In the genomic region with DNA sequence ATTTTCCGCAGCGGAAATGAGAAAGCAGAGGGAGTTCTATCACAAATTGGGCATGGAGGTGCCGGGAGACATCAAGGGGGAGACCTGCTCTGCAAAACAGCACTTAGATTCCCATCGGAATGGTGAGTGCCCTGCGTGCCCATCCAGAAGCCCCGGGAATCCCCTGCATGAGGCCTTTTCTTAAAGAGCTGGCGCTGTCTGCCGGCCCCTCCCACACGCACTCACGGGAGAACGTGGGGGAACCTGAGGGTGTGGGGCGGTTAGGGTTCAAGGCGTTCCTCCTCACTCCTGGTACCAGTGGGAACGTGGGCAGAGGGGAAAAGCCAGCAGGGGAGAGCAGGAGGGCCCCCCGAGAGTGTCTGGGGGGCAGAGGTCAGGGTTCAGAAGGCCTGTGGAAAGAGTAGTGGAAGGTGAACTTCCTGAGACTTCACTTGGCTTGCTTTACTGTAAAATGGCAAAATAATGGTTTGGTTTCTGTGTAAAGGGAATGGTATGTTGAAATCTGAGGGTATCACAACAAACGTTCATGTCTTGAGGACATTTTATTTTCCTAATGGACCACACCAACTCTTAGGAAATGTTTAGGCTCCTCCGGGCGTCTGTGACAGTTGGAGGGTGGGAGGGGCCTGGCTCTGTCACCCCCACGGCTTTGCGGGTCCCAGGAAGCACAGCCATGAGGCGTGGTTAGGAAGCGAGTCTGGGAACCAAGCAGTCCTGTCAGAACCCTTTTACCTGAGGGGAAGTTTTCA, we compare ENCODE assay signal across 19 cellular contexts. TPM values are rescaled to one million over a fixed set of nuclear protein-coding genes. Genes with fewer than 3 reads are reported as not detected.
A peak's percentile ranks its signal among the peaks of the same experiment; 100 is the strongest.
DNase-seq lines count a peak whose midpoint lies in the region; ATAC-seq, FAIRE-seq and TF ChIP-seq lines count a peak whose summit lies in the region.
"Had no signal": no experiment of that assay in that cellular context is flagged by ENCODE, and none has a peak within 500 bp of the region (broad histone marks: within the 10 kb centered on the region; RNA-seq: fewer than 3 reads in every experiment).

No MANE protein-coding gene starts in this region.

- H3K36me3 Mint-ChIP-seq in astrocyte (ENCODE audit: low read depth, unreplicated experiment) (peaks cover 8% of the 10 kb centered on the region), nephron progenitor cell (ENCODE audit: low read depth) (peaks cover 56% of the 10 kb centered on the region)

- intact Hi-C loops in gastrocnemius medialis (cut with DNase I; ENCODE audit: low total_unique reads), result no loop called here

- H3K9ac ChIP-seq in astrocyte (ENCODE audit: low read length), result no peak overlapping the region

- no peak for TF ChIP-seq POLR2A in gastrocnemius medialis (IDR thresholded peaks at IDR 0.05)

- no peak overlapping the region for H3K4me2 ChIP-seq in astrocyte (ENCODE audit: low read length)

- H3K9me3 ChIP-seq in astrocyte (ENCODE audit: insufficient read depth, low read depth, low read length), result no peaks in the 10 kb centered on the region
- no peaks in the 10 kb centered on the region for H3K9me3 ChIP-seq in gastrocnemius medialis
- H3K9me3 ChIP-seq: colonic mucosa, thyroid gland had no signal

- peaks cover 58% of the 10 kb centered on the region for H4K20me1 ChIP-seq in astrocyte (ENCODE audit: insufficient read depth, low read length)

- no peaks in the 10 kb centered on the region for H3K27me3 Mint-ChIP-seq in astrocyte (ENCODE audit: low read depth, unreplicated experiment)
- H3K27me3 Mint-ChIP-seq in nephron progenitor cell (ENCODE audit: low read depth, poor library complexity), result peaks cover 7% of the 10 kb centered on the region

- peaks cover 12% of the 10 kb centered on the region for H3K4me1 ChIP-seq in astrocyte (ENCODE audit: insufficient read depth, low read length)
- H3K4me1 ChIP-seq in gastrocnemius medialis, result no peaks in the 10 kb centered on the region
- H3K4me1 ChIP-seq: colonic mucosa, thyroid gland had no signal

- H3K27me3 ChIP-seq in astrocyte (ENCODE audit: insufficient read depth, low read length) (no peaks in the 10 kb centered on the region), gastrocnemius medialis (no peaks in the 10 kb centered on the region)
- H3K27me3 ChIP-seq: colonic mucosa, thyroid gland had no signal

- H3K4me3 Mint-ChIP-seq in astrocyte (ENCODE audit: unreplicated experiment), result no peak overlapping the region
- H3K4me3 Mint-ChIP-seq in nephron progenitor cell, result no peak overlapping the region
- H3K4me3 Mint-ChIP-seq: activated T-helper 1 cell treated with anti-CD3 and anti-CD28 coated beads, Interleukin-12 subunit alpha, Interleukin-12 subunit beta, Interleukin-2, Interleukin-4 antibody, amounts not matched to agents 30 ng/mL and 10 ng/mL and 1 ng/mL, durations not matched to agents 14 hours and 24 hours and 36 hours had no signal

- in situ Hi-C loops in gastrocnemius medialis (cut with MboI; ENCODE audit: low sequenced_read_pairs in 4 of 4), result no loop called here

- ATAC-seq in gastrocnemius medialis, result no peak
- ATAC-seq in GM19463 (IDR thresholded peaks at IDR 0.05; ENCODE audit: unreplicated experiment), result no peak
- no peak for ATAC-seq in GM21528 (IDR thresholded peaks at IDR 0.05; ENCODE audit: low FRiP score, unreplicated experiment)

- H3K4me1 Mint-ChIP-seq in astrocyte (ENCODE audit: low read depth, unreplicated experiment) (no peaks in the 10 kb centered on the region), nephron progenitor cell (peaks cover 21% of the 10 kb centered on the region)

- FAIRE-seq in astrocyte (lab: Jason Lieb, UNC), result no peak
- FAIRE-seq: keratinocyte, RCC 7860, small intestine had no signal

- H3K36me3 ChIP-seq in astrocyte (ENCODE audit: insufficient read depth, low read length) (peaks cover 10% of the 10 kb centered on the region), gastrocnemius medialis (peaks cover 0 to 4% of the 10 kb centered on the region in 2 donors)
- H3K36me3 ChIP-seq: colonic mucosa had no signal

- H3K9me3 Mint-ChIP-seq in astrocyte (ENCODE audit: unreplicated experiment) (no peaks in the 10 kb centered on the region), nephron progenitor cell (peaks cover 19% of the 10 kb centered on the region)
- H3K9me3 Mint-ChIP-seq: activated T-helper 1 cell treated with anti-CD3 and anti-CD28 coated beads, Interleukin-12 subunit alpha, Interleukin-12 subunit beta, Interleukin-2, Interleukin-4 antibody, amounts not matched to agents 30 ng/mL and 10 ng/mL and 1 ng/mL, durations not matched to agents 14 hours and 24 hours and 36 hours had no signal

- H3K4me3 ChIP-seq in astrocyte (ENCODE audit: insufficient read depth, low read depth, low read length) (no peak overlapping the region), gastrocnemius medialis (no peak overlapping the region)
- H3K4me3 ChIP-seq: colonic mucosa, thyroid gland had no signal

- no peak for TF ChIP-seq CTCF in astrocyte (IDR thresholded peaks at IDR 0.05; ENCODE audit: insufficient read depth, low read depth, low read length)
- TF ChIP-seq CTCF in nephron progenitor cell (IDR thresholded peaks at IDR 0.05), result no peak
- no peak for TF ChIP-seq CTCF in gastrocnemius medialis (IDR thresholded peaks at IDR 0.05 in 4 of 5, conservative IDR thresholded peaks at IDR 0.05 in 1 of 5)

- H2AFZ ChIP-seq in astrocyte (ENCODE audit: low read depth, low read length), result no peak overlapping the region

- H3K79me2 ChIP-seq in astrocyte (ENCODE audit: insufficient read depth, low read length), result peaks cover 11% of the 10 kb centered on the region

- DNase-seq in AG08396 (ENCODE audit: low spot score) (peak; percentile 65), ELR (ENCODE audit: low read depth) (peak; percentile 10), astrocyte (ENCODE audit: low read depth) (no peak), nephron progenitor cell (no peak), gastrocnemius medialis (no peak), epidermal melanocyte (ENCODE audit: insufficient read length, low spot score) (no peak)
- DNase-seq: activated CD4-positive, alpha-beta T cell treated with anti-CD3 and anti-CD28 coated beads, Interleukin-2, amount 50 U/mL, for 48 hours; amniotic stem cell; colonic mucosa; NCI-H1092 treated with DMSO at 0.1 percent for 48 hours; NCI-H774; small intestine; thyroid gland had no signal

- H3K27ac Mint-ChIP-seq in astrocyte (ENCODE audit: unreplicated experiment), result peak overlapping the region; percentile 41
- peak overlapping the region; percentile 61 for H3K27ac Mint-ChIP-seq in nephron progenitor cell
- H3K27ac Mint-ChIP-seq: activated T-helper 1 cell treated with anti-CD3 and anti-CD28 coated beads, Interleukin-12 subunit alpha, Interleukin-12 subunit beta, Interleukin-2, Interleukin-4 antibody, amounts not matched to agents 30 ng/mL and 10 ng/mL and 1 ng/mL, durations not matched to agents 14 hours and 24 hours and 36 hours had no signal

- H3K27ac ChIP-seq in astrocyte (ENCODE audit: low read depth, low read length) (no peak overlapping the region), gastrocnemius medialis (no peak overlapping the region)
- H3K27ac ChIP-seq: colonic mucosa, epithelial cell of prostate, thyroid gland had no signal

RNA-seq across cellular contexts. Expression of gene PCGF3, which starts 38.0 kb away (rescaled TPM):
- total RNA-seq in astrocyte, result 61.1 and 65.7 TPM in 2 replicates
- total RNA-seq in gastrocnemius medialis, result 10 to 100 TPM; 14.5 to 31.9 (median 21.6) TPM

RNA-seq across cellular contexts. Expression of gene SLC49A3, which starts 54.7 kb away (rescaled TPM):
- 6.2 and 9.2 TPM in 2 replicates for total RNA-seq in astrocyte
- total RNA-seq in gastrocnemius medialis, result 1 to 10 TPM; 1.3 to 3.4 (median 2.2) TPM

Comparison
In these comparisons a context has a peak if more than half of its experiments do, and no peak if none do; other contexts are left out.
1. DNase-seq: peak in AG08396 (single experiment) and ELR (single experiment); none in astrocyte (single experiment), nephron progenitor cell (single experiment), gastrocnemius medialis (0 of 2) and epidermal melanocyte (single experiment).